In genomic region chr1:150111670-150112069, GRCh38 we compare ENCODE assay signal across 1 cellular context.
TF ChIP-seq lines count a peak whose summit lies in the region.

No MANE protein-coding gene starts in this region.

TF ChIP-seq in IMR-90, 13 proteins besides CTCF, POLR2A, EP300 and RAD21:
- TF ChIP-seq ELK1 (IDR thresholded peaks at IDR 0.05; ENCODE audit: borderline replicate concordance, low read depth, low read length): no peak
TF ChIP-seq in IMR-90: peak in this region for 0.
